Comparison of ENCODE assay signal across 1 cellular context in the genomic region with DNA sequence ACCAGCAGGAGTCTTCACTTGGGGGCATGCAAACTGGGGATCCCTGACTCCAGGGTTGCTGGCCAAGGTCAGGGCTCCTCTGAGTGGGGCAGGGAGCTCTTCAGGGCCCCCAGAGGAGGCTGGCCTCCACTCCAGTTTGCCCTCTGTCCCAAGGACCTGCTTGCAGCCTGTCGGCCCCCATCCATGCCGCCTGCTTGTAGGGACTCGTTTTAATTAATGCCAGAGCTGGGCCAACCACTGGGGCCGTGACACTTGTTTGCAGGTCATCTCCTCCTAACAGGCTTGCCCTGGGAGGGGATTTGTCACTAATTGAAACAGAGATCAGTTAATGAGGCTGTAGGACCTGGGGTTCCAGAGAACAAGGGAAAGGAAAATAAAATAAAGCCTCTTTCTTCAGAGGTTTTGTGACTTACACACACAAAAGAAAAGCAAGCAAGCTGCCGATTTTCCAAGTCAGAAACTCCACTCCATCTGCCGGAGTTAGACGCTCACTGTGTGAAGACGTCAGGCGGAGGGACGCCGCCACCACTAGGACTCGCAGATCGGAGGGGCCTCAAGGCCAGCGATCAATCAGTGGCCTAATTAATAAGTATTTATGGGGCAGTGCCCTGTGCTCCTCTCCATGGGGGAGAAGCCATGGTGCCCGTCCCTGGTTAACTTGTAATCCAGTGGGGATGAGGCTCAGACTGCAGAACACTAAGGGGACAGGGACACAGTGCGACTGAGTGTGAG.
TF ChIP-seq lines count a peak whose summit lies in the region.

No MANE protein-coding gene starts in this region.

TF ChIP-seq in WTC11, 78 proteins besides CTCF, POLR2A, EP300 and RAD21 (continued from another document):
- TF ChIP-seq PRRX2 (CRISPR knock-in tag; IDR thresholded peaks at IDR 0.05) (no peak), JAZF1 (CRISPR knock-in tag; IDR thresholded peaks at IDR 0.05) (no peak)
